ENCODE assay signal across 1 cellular context in genomic region chr6:26575494-26575939, GRCh38.
TF ChIP-seq lines count a peak whose summit lies in the region.

No MANE protein-coding gene starts in this region.

TF ChIP-seq in K562, 482 proteins besides CTCF, POLR2A, EP300 and RAD21 (continued from another document and continues in another):
- TF ChIP-seq ZMIZ1 (IDR thresholded peaks at IDR 0.05; ENCODE audit: low read depth in 2 of 2, low read length in 2 of 2) (no peak), RFX5 (IDR thresholded peaks at IDR 0.05; ENCODE audit: low read depth, low read length) (no peak; the same call in 1 of the 2 replicates), ZKSCAN8 (CRISPR knock-in tag; IDR thresholded peaks at IDR 0.05) (no peak), ETS2 (tag; IDR thresholded peaks at IDR 0.05; ENCODE audit: borderline replicate concordance, poor library complexity, severe bottlenecking) (no peak), HNRNPUL1 (IDR thresholded peaks at IDR 0.05; ENCODE audit: low read length) (no peak), HMGXB4 (CRISPR knock-in tag; IDR thresholded peaks at IDR 0.05) (no peak), TCF3 (CRISPR knock-in tag; IDR thresholded peaks at IDR 0.05) (no peak), RBM17 (IDR thresholded peaks at IDR 0.05; ENCODE audit: borderline replicate concordance, low read depth, low read length) (no peak), USF1 (CRISPR knock-in tag; IDR thresholded peaks at IDR 0.05) (no peak), ZBTB43 (CRISPR knock-in tag; IDR thresholded peaks at IDR 0.05) (no peak), HDAC2 (IDR thresholded peaks at IDR 0.05) (no peak), KAT8 (IDR thresholded peaks at IDR 0.05; ENCODE audit: low read depth) (no peak), FOXJ2 (tag; IDR thresholded peaks at IDR 0.05) (0 out of 2 replicates have a peak, but pooled peaks have one; percentile 38), BRCA1 (IDR thresholded peaks at IDR 0.05) (no peak), BRCA1 (CRISPR knock-in tag; IDR thresholded peaks at IDR 0.05) (no peak), TEAD1 (CRISPR knock-in tag; IDR thresholded peaks at IDR 0.05) (no peak), HSF4 (CRISPR knock-in tag; IDR thresholded peaks at IDR 0.05; ENCODE audit: borderline replicate concordance) (no peak), KDM4B (IDR thresholded peaks at IDR 0.05; ENCODE audit: borderline replicate concordance in 2 of 2, low read depth in 1 of 2) (no peak), ZBTB9 (CRISPR knock-in tag; IDR thresholded peaks at IDR 0.05) (no peak), MEF2A (IDR thresholded peaks at IDR 0.05; ENCODE audit: control insufficient read depth, low read depth, low read length) (no peak), XRCC4 (IDR thresholded peaks at IDR 0.05; ENCODE audit: extremely low read depth, insufficient read depth, insufficient read length) (no peak), TAF9B (IDR thresholded peaks at IDR 0.05; ENCODE audit: partially characterized antibody) (no peak), MEF2D (tag; conservative IDR thresholded peaks at IDR 0.05; ENCODE audit: low read depth) (no peak), PATZ1 (CRISPR knock-in tag; IDR thresholded peaks at IDR 0.05; ENCODE audit: borderline replicate concordance) (no peak), HDAC8 (tag; IDR thresholded peaks at IDR 0.05) (no peak), PML (IDR thresholded peaks at IDR 0.05; ENCODE audit: low read length) (no peak), SMAD4 (CRISPR knock-in tag; conservative IDR thresholded peaks at IDR 0.05) (no peak), GABPB1 (CRISPR knock-in tag; IDR thresholded peaks at IDR 0.05) (peak; percentile 43; the same call in 1 of the 2 replicates), ZNF197 (CRISPR knock-in tag; IDR thresholded peaks at IDR 0.05; ENCODE audit: low read depth) (no peak), RAD51 (IDR thresholded peaks at IDR 0.05; ENCODE audit: borderline replicate concordance, low read depth) (0 out of 2 replicates have a peak, but pooled peaks have one; percentile 20), DACH1 (IDR thresholded peaks at IDR 0.05; ENCODE audit: partially characterized antibody) (peak; percentile 75), MTA1 (IDR thresholded peaks at IDR 0.05; ENCODE audit: borderline replicate concordance) (peak; percentile 67), SNRNP70 (optimal IDR thresholded peaks at IDR 0.05; ENCODE audit: low read depth, low read length) (no peak), TAF1 (IDR thresholded peaks at IDR 0.05; ENCODE audit: control insufficient read depth, extremely low read depth, insufficient read depth, low read length, severe bottlenecking) (no peak), ZFPM2 (CRISPR knock-in tag; IDR thresholded peaks at IDR 0.05) (no peak; the same call in 1 of the 2 replicates), TRIM24 (IDR thresholded peaks at IDR 0.05) (no peak), ATF1 (CRISPR knock-in tag; IDR thresholded peaks at IDR 0.05) (no peak), ATF1 (tag; IDR thresholded peaks at IDR 0.05) (no peak), THRAP3 (IDR thresholded peaks at IDR 0.05; ENCODE audit: borderline replicate concordance) (no peak), MXD1 (CRISPR knock-in tag; IDR thresholded peaks at IDR 0.05; ENCODE audit: borderline replicate concordance, poor library complexity, severe bottlenecking) (no peak), SMARCE1 (IDR thresholded peaks at IDR 0.05) (peak; percentile 19; the same call in 1 of the 2 replicates), TAF7 (tag; IDR thresholded peaks at IDR 0.05) (no peak), CEBPG (CRISPR knock-in tag; IDR thresholded peaks at IDR 0.05) (no peak), CEBPG (tag; conservative IDR thresholded peaks at IDR 0.05 in 1 of 2, IDR thresholded peaks at IDR 0.05 in 1 of 2) (no peak), ELK1 (CRISPR knock-in tag; IDR thresholded peaks at IDR 0.05) (no peak), CLOCK (CRISPR knock-in tag; IDR thresholded peaks at IDR 0.05; ENCODE audit: borderline replicate concordance) (no peak), CREB3L1 (IDR thresholded peaks at IDR 0.05; ENCODE audit: borderline replicate concordance, low read depth) (0 out of 2 replicates have a peak, but pooled peaks have one; percentile 24)
